In the genomic region with DNA sequence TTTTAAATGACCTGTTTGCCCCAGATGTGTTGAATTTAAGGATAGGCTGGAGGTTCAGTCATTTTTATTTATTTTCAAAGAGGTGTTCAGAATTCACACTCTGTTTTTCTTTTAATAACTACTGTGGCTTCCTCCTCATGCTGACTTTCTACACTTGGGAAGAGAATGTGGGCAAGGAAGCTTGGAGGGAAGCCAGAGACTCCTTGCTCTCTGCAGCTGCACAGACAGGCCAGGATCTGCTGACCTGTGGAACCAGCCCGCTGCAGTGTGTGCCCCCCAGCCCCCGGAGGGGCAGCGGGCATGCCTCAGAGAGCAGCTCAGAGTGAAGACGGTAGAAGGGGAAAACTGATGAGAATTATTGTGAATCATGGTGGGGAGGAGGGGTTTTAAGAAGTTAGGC, we compare ENCODE assay signal across 32 cellular contexts. TPM values are rescaled to one million over a fixed set of nuclear protein-coding genes. Genes with fewer than 3 reads are reported as not detected.
A peak's percentile ranks its signal among the peaks of the same experiment; 100 is the strongest.
DNase-seq lines count a peak whose midpoint lies in the region; ATAC-seq, FAIRE-seq and TF ChIP-seq lines count a peak whose summit lies in the region.
"Had no signal": no experiment of that assay in that cellular context is flagged by ENCODE, and none has a peak within 500 bp of the region (broad histone marks: within the 10 kb centered on the region; RNA-seq: fewer than 3 reads in every experiment).

No MANE protein-coding gene starts in this region.

- no peak for FAIRE-seq in H1 (lab: Jason Lieb, UNC)
- FAIRE-seq: A549, H54, urothelium cell line had no signal

- H3K27ac ChIP-seq in H1 (ENCODE audit: low read depth, low read length), result no peak overlapping the region
- H3K27ac ChIP-seq: epithelial cell of prostate, lower lobe of right lung, prostate gland, skin epidermis, WERI-Rb-1 had no signal

- peaks cover 0 to 2% of the 10 kb centered on the region in 2 experiments for H4K20me1 ChIP-seq in H1 (replicated peaks in 1 of 2; ENCODE audit: control insufficient read depth in 1 of 2, insufficient read depth in 2 of 2, low read length in 2 of 2)

- H3K27me3 Mint-ChIP-seq in stimulated activated naive CD8-positive, alpha-beta T cell treated with anti-CD3 and anti-CD28 coated beads, Interleukin-15, amount 100 ng/mL, for 72 hours, result no peaks in the 10 kb centered on the region
- H3K27me3 Mint-ChIP-seq in activated naive CD4-positive, alpha-beta T cell treated with anti-CD3 and anti-CD28 coated beads, Interleukin-2, amount 10 ng/mL, durations not matched to agents 7 days and 5 days, result no peaks in the 10 kb centered on the region
- H3K27me3 Mint-ChIP-seq in activated CD4-positive, alpha-beta T cell treated with anti-CD3 and anti-CD28 coated beads, Interleukin-2, amount 10 ng/mL, durations not matched to agents 7 days and 5 days, result no peaks in the 10 kb centered on the region
- H3K27me3 Mint-ChIP-seq: activated CD4-positive, alpha-beta T cell treated with anti-CD3 and anti-CD28 coated beads, Interleukin-2, amount 10 ng/mL, durations not matched to agents 24 days and 14 days; B cell had no signal

- H3K4me3 Mint-ChIP-seq in stimulated activated naive CD8-positive, alpha-beta T cell treated with anti-CD3 and anti-CD28 coated beads, Interleukin-15, amount 100 ng/mL, for 72 hours, result no peak overlapping the region
- no peak overlapping the region for H3K4me3 Mint-ChIP-seq in activated naive CD4-positive, alpha-beta T cell treated with anti-CD3 and anti-CD28 coated beads, Interleukin-2, amount 10 ng/mL, durations not matched to agents 7 days and 5 days
- H3K4me3 Mint-ChIP-seq in activated CD4-positive, alpha-beta T cell treated with anti-CD3 and anti-CD28 coated beads, Interleukin-2, amount 10 ng/mL, durations not matched to agents 7 days and 5 days, result no peak overlapping the region
- H3K4me3 Mint-ChIP-seq: activated CD4-positive, alpha-beta T cell treated with anti-CD3 and anti-CD28 coated beads, Interleukin-2, amount 10 ng/mL, durations not matched to agents 24 days and 14 days; activated T-cell treated with anti-CD3 and anti-CD28 coated beads, Interleukin-2, amount 50 U/mL, for 72 hours; B cell had no signal

- H3K4me3 ChIP-seq in H1 (ENCODE audit: extremely low read depth in 1 of 4, insufficient read depth in 2 of 4, low read depth in 3 of 4, low read length in 4 of 4), result no peak overlapping the region
- H3K4me3 ChIP-seq: A549, lower lobe of right lung, prostate gland, skin epidermis had no signal

- H3K36me3 ChIP-seq in H1 (ENCODE audit: control insufficient read depth in 2 of 4, insufficient read depth in 4 of 4, low read length in 3 of 4), result peaks cover 0 to 6% (median 1%) of the 10 kb centered on the region in 4 experiments; a peak in 4 of 8 replicates
- H3K36me3 ChIP-seq: prostate gland had no signal

- no peak for TF ChIP-seq CTCF in H1 (IDR thresholded peaks at IDR 0.05; ENCODE audit: control extremely low read depth in 1 of 3, insufficient read depth in 1 of 3, low read depth in 1 of 3, low read length in 3 of 3)

- WGBS in H1 (ENCODE audit: extremely low coverage in 1 of 2, insufficient coverage in 1 of 2, insufficient read length in 1 of 2, insufficient replicate concordance in 2 of 2, low coverage in 1 of 2, low lambda C conversion rate in 2 of 2, missing lambda C conversion rate in 1 of 2), 2 experiments, result 97% methylated on average over 4 of the region's 4 CpGs; no CpG with 5 or more reads in 1 of the 2 experiments

- TF ChIP-seq RAD21 in H1 (IDR thresholded peaks at IDR 0.05 in 1 of 2, conservative IDR thresholded peaks at IDR 0.05 in 1 of 2; ENCODE audit: low read depth in 2 of 2, low read length in 2 of 2), result no peak

- H2AK5ac ChIP-seq in H1 (ENCODE audit: low read depth, low read length), result no peak overlapping the region

- H2BK5ac ChIP-seq in H1 (ENCODE audit: low read depth, low read length), result no peak overlapping the region

- no peak for ATAC-seq in stimulated activated naive CD8-positive, alpha-beta T cell treated with anti-CD3 and anti-CD28 coated beads, Interleukin-15, amount 100 ng/mL, for 72 hours
- no peak for ATAC-seq in stimulated activated naive CD8-positive, alpha-beta T cell treated with anti-CD3 and anti-CD28 coated beads, Interleukin-15, Interleukin-2, amounts not matched to agents 100 U/mL and 50 U/mL, for 24 hours
- no peak for ATAC-seq in GM21423 (IDR thresholded peaks at IDR 0.05; ENCODE audit: unreplicated experiment)
- ATAC-seq: A549; activated T-cell treated with anti-CD3 and anti-CD28 coated beads, Interleukin-2, amount 50 U/mL, for 72 hours; lower lobe of right lung had no signal

- H3K4me1 ChIP-seq in H1 (replicated peaks in 1 of 4; ENCODE audit: control insufficient read depth in 3 of 4, insufficient read depth in 4 of 4, low read length in 3 of 4), result peaks cover 0 to 3% (median 0%) of the 10 kb centered on the region in 4 experiments; a peak in 1 of 7 replicates
- H3K4me1 ChIP-seq: prostate gland had no signal

- peaks cover 3% of the 10 kb centered on the region for H3K36me3 Mint-ChIP-seq in activated naive CD4-positive, alpha-beta T cell treated with anti-CD3 and anti-CD28 coated beads, Interleukin-2, amount 10 ng/mL, durations not matched to agents 7 days and 5 days
- peaks cover 11% of the 10 kb centered on the region for H3K36me3 Mint-ChIP-seq in activated CD4-positive, alpha-beta T cell treated with anti-CD3 and anti-CD28 coated beads, Interleukin-2, amount 10 ng/mL, durations not matched to agents 7 days and 5 days (ENCODE audit: low read depth)

- H3K9me3 ChIP-seq in H1 (ENCODE audit: insufficient read depth in 2 of 2, low read depth in 1 of 2, low read length in 1 of 2), result no peaks in the 10 kb centered on the region
- H3K9me3 ChIP-seq: A549, Caco-2, lower lobe of right lung, prostate gland, SK-N-SH had no signal

- no peak overlapping the region for H3K14ac ChIP-seq in H1 (ENCODE audit: insufficient read length)

- peak overlapping the region; percentile 64; the same call in 1 of the 2 replicates for H4K8ac ChIP-seq in H1 (ENCODE audit: extremely low read depth, insufficient read depth, low read length)

- no peaks in the 10 kb centered on the region for H3K9me3 Mint-ChIP-seq in stimulated activated naive CD8-positive, alpha-beta T cell treated with anti-CD3 and anti-CD28 coated beads, Interleukin-15, amount 100 ng/mL, for 72 hours
- H3K9me3 Mint-ChIP-seq in activated naive CD4-positive, alpha-beta T cell treated with anti-CD3 and anti-CD28 coated beads, Interleukin-2, amount 10 ng/mL, durations not matched to agents 7 days and 5 days, result no peaks in the 10 kb centered on the region
- H3K9me3 Mint-ChIP-seq in activated CD4-positive, alpha-beta T cell treated with anti-CD3 and anti-CD28 coated beads, Interleukin-2, amount 10 ng/mL, durations not matched to agents 7 days and 5 days, result no peaks in the 10 kb centered on the region
- H3K9me3 Mint-ChIP-seq: activated CD4-positive, alpha-beta T cell treated with anti-CD3 and anti-CD28 coated beads, Interleukin-2, amount 10 ng/mL, durations not matched to agents 24 days and 14 days; activated T-cell treated with anti-CD3 and anti-CD28 coated beads, Interleukin-2, amount 50 U/mL, for 72 hours had no signal

- no peak overlapping the region for H4K5ac ChIP-seq in H1 (ENCODE audit: insufficient read length, low read depth, low read length)

- no peak overlapping the region for H2BK12ac ChIP-seq in H1 (ENCODE audit: low read depth, low read length)

- H4K91ac ChIP-seq in H1 (replicated peaks; ENCODE audit: insufficient read length, low read length), result no peak overlapping the region

- no peak overlapping the region for H3K56ac ChIP-seq in H1 (replicated peaks; ENCODE audit: insufficient read length, low read depth, low read length)

- H3K79me2 ChIP-seq in H1 (ENCODE audit: control insufficient read depth in 1 of 2, insufficient read depth in 2 of 2, low read length in 2 of 2), result no peaks in the 10 kb centered on the region; a peak in 1 of 4 replicates

- peaks cover 10% of the 10 kb centered on the region for H3K4me1 Mint-ChIP-seq in stimulated activated naive CD8-positive, alpha-beta T cell treated with anti-CD3 and anti-CD28 coated beads, Interleukin-15, amount 100 ng/mL, for 72 hours
- H3K4me1 Mint-ChIP-seq in activated naive CD4-positive, alpha-beta T cell treated with anti-CD3 and anti-CD28 coated beads, Interleukin-2, amount 10 ng/mL, durations not matched to agents 7 days and 5 days, result peaks cover 17% of the 10 kb centered on the region
- H3K4me1 Mint-ChIP-seq in activated CD4-positive, alpha-beta T cell treated with anti-CD3 and anti-CD28 coated beads, Interleukin-2, amount 10 ng/mL, durations not matched to agents 7 days and 5 days, result peaks cover 31% of the 10 kb centered on the region

- TF ChIP-seq POLR2A in H1 (IDR thresholded peaks at IDR 0.05; ENCODE audit: control extremely low read depth in 1 of 2, low read depth in 2 of 2, low read length in 2 of 2), result no peak

- no peak overlapping the region for H2BK120ac ChIP-seq in H1 (replicated peaks; ENCODE audit: low read depth, low read length)

- H3K23ac ChIP-seq in H1 (ENCODE audit: insufficient read length), result peak overlapping the region; percentile 15

- H3K4me2 ChIP-seq in H1 (ENCODE audit: insufficient read depth in 1 of 2, low read depth in 2 of 2, low read length in 2 of 2), result no peak overlapping the region
- H3K4me2 ChIP-seq: SK-N-SH had no signal

- peaks cover 2% of the 10 kb centered on the region; the same call in 1 of the 2 replicates for H3K79me1 ChIP-seq in H1 (ENCODE audit: low read depth, low read length)

- CTCF ChIA-PET in H1 (lab: Charles Lee; ENCODE audit: partially characterized antibody), result interaction anchor here (0.6 to 1.9 kb wide), 5 partner anchors 10 to 191 kb away, joined by 3 to 7 read pairs (median 4); no protein-coding TSS in a partner anchor
- CTCF ChIA-PET in activated naive CD4-positive, alpha-beta T cell treated with anti-CD3 and anti-CD28 coated beads, Interleukin-2, amount 10 ng/mL, durations not matched to agents 7 days and 5 days (lab: Charles Lee), result no interaction called here
- CTCF ChIA-PET in activated CD4-positive, alpha-beta T cell treated with anti-CD3 and anti-CD28 coated beads, Interleukin-2, amount 10 ng/mL, durations not matched to agents 7 days and 5 days (lab: Charles Lee), result interaction anchor here (1.0 to 1.3 kb wide), 2 partner anchors 11 to 37 kb away, joined by 3 to 4 read pairs; no protein-coding TSS in a partner anchor

- H3K27ac Mint-ChIP-seq in stimulated activated naive CD8-positive, alpha-beta T cell treated with anti-CD3 and anti-CD28 coated beads, Interleukin-15, amount 100 ng/mL, for 72 hours, result peak overlapping the region; percentile 38 to 62
- no peak overlapping the region for H3K27ac Mint-ChIP-seq in activated naive CD4-positive, alpha-beta T cell treated with anti-CD3 and anti-CD28 coated beads, Interleukin-2, amount 10 ng/mL, durations not matched to agents 7 days and 5 days
- H3K27ac Mint-ChIP-seq in activated CD4-positive, alpha-beta T cell treated with anti-CD3 and anti-CD28 coated beads, Interleukin-2, amount 10 ng/mL, durations not matched to agents 7 days and 5 days, result no peak overlapping the region
- H3K27ac Mint-ChIP-seq: activated CD4-positive, alpha-beta T cell treated with anti-CD3 and anti-CD28 coated beads, Interleukin-2, amount 10 ng/mL, durations not matched to agents 24 days and 14 days; activated T-cell treated with anti-CD3 and anti-CD28 coated beads, Interleukin-2, amount 50 U/mL, for 72 hours; B cell had no signal

- no peak overlapping the region for H3K9ac ChIP-seq in H1 (replicated peaks in 1 of 4; ENCODE audit: extremely low read depth in 1 of 4, low read depth in 3 of 4, low read length in 3 of 4)
- H3K9ac ChIP-seq: SK-N-SH had no signal

- POLR2A ChIA-PET in H1 (lab: Charles Lee; ENCODE audit: partially characterized antibody), result interaction anchor here (1.1 kb wide), 2 partner anchors 10 to 50 kb away, joined by 3 read pairs; a partner anchor contains a TSS
- POLR2A ChIA-PET in activated CD4-positive, alpha-beta T cell treated with anti-CD3 and anti-CD28 coated beads, Interleukin-2, amount 10 ng/mL, durations not matched to agents 7 days and 5 days (lab: Charles Lee), result no interaction called here

- no peaks in the 10 kb centered on the region for H3K27me3 ChIP-seq in H1 (replicated peaks in 1 of 4; ENCODE audit: control insufficient read depth in 3 of 4, extremely low read depth in 1 of 4, insufficient read depth in 3 of 4, low read length in 3 of 4)

- H3K23me2 ChIP-seq in H1 (ENCODE audit: low read depth, low read length), result no peaks in the 10 kb centered on the region

- no peak overlapping the region for H2AFZ ChIP-seq in H1 (ENCODE audit: low read length)

- H3K4ac ChIP-seq in H1 (replicated peaks; ENCODE audit: insufficient read length, low read depth, low read length), result no peak overlapping the region

- no peak for TF ChIP-seq EP300 in H1 (IDR thresholded peaks at IDR 0.05; ENCODE audit: borderline replicate concordance in 1 of 2, low read depth in 2 of 2, low read length in 2 of 2)

- no peak overlapping the region for H3K18ac ChIP-seq in H1 (ENCODE audit: extremely low read depth, low read length)

- DNase-seq in stimulated activated naive CD8-positive, alpha-beta T cell treated with anti-CD3 and anti-CD28 coated beads, Interleukin-15, amount 100 ng/mL, for 72 hours, result no peak
- DNase-seq in stimulated activated naive CD8-positive, alpha-beta T cell treated with anti-CD3 and anti-CD28 coated beads, Interleukin-15, Interleukin-2, amounts not matched to agents 100 U/mL and 50 U/mL, for 24 hours, result no peak
- DNase-seq in H1 (ENCODE audit: low read depth in 1 of 2, low spot score in 2 of 2), result no peak
- peak; percentile 26 for DNase-seq in medulla oblongata (ENCODE audit: extremely low spot score)
- no peak for DNase-seq in NCI-H748 treated with DMSO at 0.1 percent for 48 hours (lab: John Stamatoyannopoulos, UW)
- DNase-seq in activated naive CD4-positive, alpha-beta T cell treated with anti-CD3 and anti-CD28 coated beads, Interleukin-2, amount 10 ng/mL, durations not matched to agents 7 days and 5 days, result no peak
- no peak for DNase-seq in activated CD4-positive, alpha-beta T cell treated with anti-CD3 and anti-CD28 coated beads, Interleukin-2, amount 10 ng/mL, durations not matched to agents 7 days and 5 days
- DNase-seq: activated CD4-positive, alpha-beta T cell treated with anti-CD3 and anti-CD28 coated beads, Interleukin-2, amount 10 ng/mL, durations not matched to agents 24 days and 14 days; activated naive CD4-positive, alpha-beta T cell treated with Interleukin-2 at 50 U/mL for 16 hours; activated T-cell treated with anti-CD3 and anti-CD28 coated beads, Interleukin-2, amount 50 U/mL, for 72 hours; amniotic stem cell; caudate nucleus; DND-41; foreskin melanocyte; Kasumi-1; lower lobe of right lung; MV-4-11; NCI-H1694; NCI-H510A treated with DMSO at 0.1 percent for 48 hours; RPMI8226; SK-N-SH; stimulated activated CD4-positive, alpha-beta T cell treated with anti-CD3 and anti-CD28 coated beads, Interleukin-1b, Interleukin-23, amount 100 ng/mL, for 48 hours; WERI-Rb-1 had no signal

- no peak overlapping the region for H2BK20ac ChIP-seq in H1 (ENCODE audit: low read length)

- no peak overlapping the region for H2BK15ac ChIP-seq in H1 (ENCODE audit: low read length)

RNA-seq across cellular contexts. Expression of a gene that starts 16.9 kb away (rescaled TPM):
- 124 and 133 TPM in 2 replicates for total RNA-seq in H1 (2021; fragmentation: NEBNext Ultra II Directional; extraction: Animal tissue kit (Norgen Biotek cat#: 25700))
- 201 and 257 TPM in 2 replicates for polyA plus RNA-seq in H1 (2011; rRNA removed)
- 134 TPM for polyA plus RNA-seq in H1 (2011; cell fraction: cytosol; rRNA removed)
- polyA plus RNA-seq in H1 (2011; cell fraction: nucleus; rRNA removed), result 177 TPM
- polyA plus RNA-seq in H1 (2012, experiment 1 of 2), result 118 to 165 TPM (median 159 TPM) in 4 replicates
- 285 TPM for polyA plus RNA-seq in H1 (2012, experiment 2 of 2)
- polyA plus RNA-seq in H1 (2013, experiment 1 of 2), result 439 TPM
- polyA plus RNA-seq in H1 (2013, experiment 2 of 2), result 378 TPM
- polyA minus RNA-seq in H1 (2011; rRNA and poly(A)+ RNA removed), result 48.7 and 52.1 TPM in 2 replicates
- 41.5 TPM for polyA minus RNA-seq in H1 (2011; cell fraction: cytosol; rRNA and poly(A)+ RNA removed)
- 54.9 TPM for polyA minus RNA-seq in H1 (2011; cell fraction: nucleus; rRNA and poly(A)+ RNA removed)
- 10 to 100 TPM; 61.6 to 65.4 TPM for total RNA-seq in activated CD4-positive, alpha-beta T cell treated with anti-CD3 and anti-CD28 coated beads, Interleukin-2, amount 10 ng/mL, durations not matched to agents 7 days and 5 days

RNA-seq across cellular contexts. Expression of a gene that starts 50.4 kb away (rescaled TPM):
- 57.6 and 62.7 TPM in 2 replicates for total RNA-seq in H1 (2021; fragmentation: NEBNext Ultra II Directional; extraction: Animal tissue kit (Norgen Biotek cat#: 25700))
- 24.3 and 63.8 TPM in 2 replicates for polyA plus RNA-seq in H1 (2011; rRNA removed)
- 62.1 TPM for polyA plus RNA-seq in H1 (2011; cell fraction: cytosol; rRNA removed)
- 18.2 TPM for polyA plus RNA-seq in H1 (2011; cell fraction: nucleus; rRNA removed)
- polyA plus RNA-seq in H1 (2012, experiment 1 of 2), result 48.3 to 50.8 TPM (median 50.4 TPM) in 4 replicates
- 17.2 TPM for polyA plus RNA-seq in H1 (2012, experiment 2 of 2)
- polyA plus RNA-seq in H1 (2013, experiment 1 of 2), result 46.4 TPM
- 46.5 TPM for polyA plus RNA-seq in H1 (2013, experiment 2 of 2)
- 33.6 and 43.6 TPM in 2 replicates for polyA minus RNA-seq in H1 (2011; rRNA and poly(A)+ RNA removed)
- 32.1 TPM for polyA minus RNA-seq in H1 (2011; cell fraction: cytosol; rRNA and poly(A)+ RNA removed)
- 23.3 TPM for polyA minus RNA-seq in H1 (2011; cell fraction: nucleus; rRNA and poly(A)+ RNA removed)
- total RNA-seq in activated CD4-positive, alpha-beta T cell treated with anti-CD3 and anti-CD28 coated beads, Interleukin-2, amount 10 ng/mL, durations not matched to agents 7 days and 5 days, result 10 to 100 TPM; 43.4 to 45.3 TPM

Comparison
In these comparisons a context has a peak if more than half of its experiments do, and no peak if none do; other contexts are left out.
1. H3K27ac Mint-ChIP-seq: peak in stimulated activated naive CD8-positive, alpha-beta T cell treated with anti-CD3 and anti-CD28 coated beads, Interleukin-15, amount 100 ng/mL, for 72 hours (2 of 2); none in activated naive CD4-positive, alpha-beta T cell treated with anti-CD3 and anti-CD28 coated beads, Interleukin-2, amount 10 ng/mL, durations not matched to agents 7 days and 5 days (single experiment) and activated CD4-positive, alpha-beta T cell treated with anti-CD3 and anti-CD28 coated beads, Interleukin-2, amount 10 ng/mL, durations not matched to agents 7 days and 5 days (single experiment).